1 cellular context compared by ENCODE assay signal in the genomic region with DNA sequence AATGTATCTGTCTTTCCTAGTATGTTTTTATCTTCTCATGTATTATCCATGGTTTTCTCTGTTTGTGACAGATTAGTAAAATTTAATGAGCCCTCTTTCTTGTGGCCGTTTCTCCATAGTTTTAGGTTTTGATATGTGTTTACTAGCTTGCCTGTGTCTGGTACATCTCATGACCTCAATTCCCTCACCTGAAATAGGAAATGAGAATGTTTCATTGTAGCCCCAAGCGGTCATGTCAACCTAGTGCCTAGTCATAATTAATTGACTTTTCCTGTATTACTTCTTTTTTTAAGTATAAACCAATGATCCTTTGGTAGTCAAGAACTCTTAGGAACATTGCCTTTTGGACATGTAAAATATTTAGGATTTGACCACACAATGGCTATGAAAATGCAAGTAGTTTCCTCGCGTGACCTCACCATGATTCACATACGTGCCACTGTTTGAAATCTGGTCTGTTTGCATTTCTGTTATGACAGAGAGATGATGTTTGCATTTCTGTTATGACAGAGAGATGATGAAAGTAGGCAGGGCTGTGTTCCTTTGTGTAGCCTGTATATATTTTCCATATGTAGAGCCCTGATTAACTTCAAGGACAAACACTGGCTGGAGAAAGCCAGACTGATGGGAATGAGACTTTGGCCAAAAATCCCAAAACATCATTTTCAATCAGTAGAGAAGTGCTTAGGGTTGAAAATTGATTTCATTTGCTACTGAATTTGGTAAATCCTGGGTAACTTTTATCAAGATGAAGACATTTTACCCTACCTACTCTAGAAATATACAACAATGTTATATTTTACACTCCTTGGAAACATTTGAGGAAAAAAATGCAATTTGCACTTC.
TF ChIP-seq lines count a peak whose summit lies in the region.

No MANE protein-coding gene starts in this region.

TF ChIP-seq in HepG2, 621 proteins besides CTCF, POLR2A, EP300 and RAD21 (continued from another document):
- TF ChIP-seq, protein P1, sequence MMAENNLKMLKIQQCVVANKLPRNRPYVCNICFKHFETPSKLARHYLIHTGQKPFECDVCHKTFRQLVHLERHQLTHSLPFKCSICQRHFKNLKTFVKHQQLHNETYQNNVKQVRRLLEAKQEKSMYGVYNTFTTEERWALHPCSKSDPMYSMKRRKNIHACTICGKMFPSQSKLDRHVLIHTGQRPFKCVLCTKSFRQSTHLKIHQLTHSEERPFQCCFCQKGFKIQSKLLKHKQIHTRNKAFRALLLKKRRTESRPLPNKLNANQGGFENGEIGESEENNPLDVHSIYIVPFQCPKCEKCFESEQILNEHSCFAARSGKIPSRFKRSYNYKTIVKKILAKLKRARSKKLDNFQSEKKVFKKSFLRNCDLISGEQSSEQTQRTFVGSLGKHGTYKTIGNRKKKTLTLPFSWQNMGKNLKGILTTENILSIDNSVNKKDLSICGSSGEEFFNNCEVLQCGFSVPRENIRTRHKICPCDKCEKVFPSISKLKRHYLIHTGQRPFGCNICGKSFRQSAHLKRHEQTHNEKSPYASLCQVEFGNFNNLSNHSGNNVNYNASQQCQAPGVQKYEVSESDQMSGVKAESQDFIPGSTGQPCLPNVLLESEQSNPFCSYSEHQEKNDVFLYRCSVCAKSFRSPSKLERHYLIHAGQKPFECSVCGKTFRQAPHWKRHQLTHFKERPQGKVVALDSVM (CRISPR knock-in tag; IDR thresholded peaks at IDR 0.05) = no peak
- TF ChIP-seq KDM5A (IDR thresholded peaks at IDR 0.05; ENCODE audit: borderline replicate concordance, low read length) (no peak), GPN1 (CRISPR knock-in tag; IDR thresholded peaks at IDR 0.05; ENCODE audit: borderline replicate concordance) (no peak), CEBPB (IDR thresholded peaks at IDR 0.05; ENCODE audit: borderline replicate concordance, low read depth, low read length) (peak; percentile 35; the same call in 1 of the 2 replicates), JUND (CRISPR knock-in tag; IDR thresholded peaks at IDR 0.05) (no peak), TEAD3 (CRISPR knock-in tag; optimal IDR thresholded peaks at IDR 0.05; ENCODE audit: borderline replicate concordance) (no peak), FOSL2 (CRISPR knock-in tag; IDR thresholded peaks at IDR 0.05) (peak; percentile 67), MED1 (CRISPR knock-in tag; IDR thresholded peaks at IDR 0.05) (no peak), SOX13 (IDR thresholded peaks at IDR 0.05) (no peak), SOX13 (CRISPR knock-in tag; conservative IDR thresholded peaks at IDR 0.05 in 1 of 2, IDR thresholded peaks at IDR 0.05 in 1 of 2) (0 out of 4 replicates have a peak, but pooled peaks of 1 of the 2 experiments have one; percentile 38), CREB1 (IDR thresholded peaks at IDR 0.05) (0 out of 2 replicates have a peak, but pooled peaks have one; percentile 49), CREB1 (CRISPR knock-in tag; IDR thresholded peaks at IDR 0.05) (no peak), ZBTB21 (CRISPR knock-in tag; IDR thresholded peaks at IDR 0.05) (peak; percentile 86), ZSCAN9 (CRISPR knock-in tag; IDR thresholded peaks at IDR 0.05; ENCODE audit: borderline replicate concordance) (no peak)
- TF ChIP-seq, protein P2, sequence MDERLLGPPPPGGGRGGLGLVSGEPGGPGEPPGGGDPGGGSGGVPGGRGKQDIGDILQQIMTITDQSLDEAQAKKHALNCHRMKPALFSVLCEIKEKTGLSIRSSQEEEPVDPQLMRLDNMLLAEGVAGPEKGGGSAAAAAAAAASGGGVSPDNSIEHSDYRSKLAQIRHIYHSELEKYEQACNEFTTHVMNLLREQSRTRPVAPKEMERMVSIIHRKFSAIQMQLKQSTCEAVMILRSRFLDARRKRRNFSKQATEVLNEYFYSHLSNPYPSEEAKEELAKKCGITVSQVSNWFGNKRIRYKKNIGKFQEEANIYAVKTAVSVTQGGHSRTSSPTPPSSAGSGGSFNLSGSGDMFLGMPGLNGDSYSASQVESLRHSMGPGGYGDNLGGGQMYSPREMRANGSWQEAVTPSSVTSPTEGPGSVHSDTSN (CRISPR knock-in tag; IDR thresholded peaks at IDR 0.05) = no peak
- TF ChIP-seq, protein P3, sequence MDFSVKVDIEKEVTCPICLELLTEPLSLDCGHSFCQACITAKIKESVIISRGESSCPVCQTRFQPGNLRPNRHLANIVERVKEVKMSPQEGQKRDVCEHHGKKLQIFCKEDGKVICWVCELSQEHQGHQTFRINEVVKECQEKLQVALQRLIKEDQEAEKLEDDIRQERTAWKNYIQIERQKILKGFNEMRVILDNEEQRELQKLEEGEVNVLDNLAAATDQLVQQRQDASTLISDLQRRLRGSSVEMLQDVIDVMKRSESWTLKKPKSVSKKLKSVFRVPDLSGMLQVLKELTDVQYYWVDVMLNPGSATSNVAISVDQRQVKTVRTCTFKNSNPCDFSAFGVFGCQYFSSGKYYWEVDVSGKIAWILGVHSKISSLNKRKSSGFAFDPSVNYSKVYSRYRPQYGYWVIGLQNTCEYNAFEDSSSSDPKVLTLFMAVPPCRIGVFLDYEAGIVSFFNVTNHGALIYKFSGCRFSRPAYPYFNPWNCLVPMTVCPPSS (IDR thresholded peaks at IDR 0.05) = no peak
- TF ChIP-seq, protein P4, sequence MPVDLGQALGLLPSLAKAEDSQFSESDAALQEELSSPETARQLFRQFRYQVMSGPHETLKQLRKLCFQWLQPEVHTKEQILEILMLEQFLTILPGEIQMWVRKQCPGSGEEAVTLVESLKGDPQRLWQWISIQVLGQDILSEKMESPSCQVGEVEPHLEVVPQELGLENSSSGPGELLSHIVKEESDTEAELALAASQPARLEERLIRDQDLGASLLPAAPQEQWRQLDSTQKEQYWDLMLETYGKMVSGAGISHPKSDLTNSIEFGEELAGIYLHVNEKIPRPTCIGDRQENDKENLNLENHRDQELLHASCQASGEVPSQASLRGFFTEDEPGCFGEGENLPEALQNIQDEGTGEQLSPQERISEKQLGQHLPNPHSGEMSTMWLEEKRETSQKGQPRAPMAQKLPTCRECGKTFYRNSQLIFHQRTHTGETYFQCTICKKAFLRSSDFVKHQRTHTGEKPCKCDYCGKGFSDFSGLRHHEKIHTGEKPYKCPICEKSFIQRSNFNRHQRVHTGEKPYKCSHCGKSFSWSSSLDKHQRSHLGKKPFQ (CRISPR knock-in tag; IDR thresholded peaks at IDR 0.05; ENCODE audit: insufficient replicate concordance) = no peak
- TF ChIP-seq, protein P5, sequence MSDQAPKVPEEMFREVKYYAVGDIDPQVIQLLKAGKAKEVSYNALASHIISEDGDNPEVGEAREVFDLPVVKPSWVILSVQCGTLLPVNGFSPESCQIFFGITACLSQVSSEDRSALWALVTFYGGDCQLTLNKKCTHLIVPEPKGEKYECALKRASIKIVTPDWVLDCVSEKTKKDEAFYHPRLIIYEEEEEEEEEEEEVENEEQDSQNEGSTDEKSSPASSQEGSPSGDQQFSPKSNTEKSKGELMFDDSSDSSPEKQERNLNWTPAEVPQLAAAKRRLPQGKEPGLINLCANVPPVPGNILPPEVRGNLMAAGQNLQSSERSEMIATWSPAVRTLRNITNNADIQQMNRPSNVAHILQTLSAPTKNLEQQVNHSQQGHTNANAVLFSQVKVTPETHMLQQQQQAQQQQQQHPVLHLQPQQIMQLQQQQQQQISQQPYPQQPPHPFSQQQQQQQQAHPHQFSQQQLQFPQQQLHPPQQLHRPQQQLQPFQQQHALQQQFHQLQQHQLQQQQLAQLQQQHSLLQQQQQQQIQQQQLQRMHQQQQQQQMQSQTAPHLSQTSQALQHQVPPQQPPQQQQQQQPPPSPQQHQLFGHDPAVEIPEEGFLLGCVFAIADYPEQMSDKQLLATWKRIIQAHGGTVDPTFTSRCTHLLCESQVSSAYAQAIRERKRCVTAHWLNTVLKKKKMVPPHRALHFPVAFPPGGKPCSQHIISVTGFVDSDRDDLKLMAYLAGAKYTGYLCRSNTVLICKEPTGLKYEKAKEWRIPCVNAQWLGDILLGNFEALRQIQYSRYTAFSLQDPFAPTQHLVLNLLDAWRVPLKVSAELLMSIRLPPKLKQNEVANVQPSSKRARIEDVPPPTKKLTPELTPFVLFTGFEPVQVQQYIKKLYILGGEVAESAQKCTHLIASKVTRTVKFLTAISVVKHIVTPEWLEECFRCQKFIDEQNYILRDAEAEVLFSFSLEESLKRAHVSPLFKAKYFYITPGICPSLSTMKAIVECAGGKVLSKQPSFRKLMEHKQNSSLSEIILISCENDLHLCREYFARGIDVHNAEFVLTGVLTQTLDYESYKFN (CRISPR knock-in tag; conservative IDR thresholded peaks at IDR 0.05) = no peak
- TF ChIP-seq, protein P6, sequence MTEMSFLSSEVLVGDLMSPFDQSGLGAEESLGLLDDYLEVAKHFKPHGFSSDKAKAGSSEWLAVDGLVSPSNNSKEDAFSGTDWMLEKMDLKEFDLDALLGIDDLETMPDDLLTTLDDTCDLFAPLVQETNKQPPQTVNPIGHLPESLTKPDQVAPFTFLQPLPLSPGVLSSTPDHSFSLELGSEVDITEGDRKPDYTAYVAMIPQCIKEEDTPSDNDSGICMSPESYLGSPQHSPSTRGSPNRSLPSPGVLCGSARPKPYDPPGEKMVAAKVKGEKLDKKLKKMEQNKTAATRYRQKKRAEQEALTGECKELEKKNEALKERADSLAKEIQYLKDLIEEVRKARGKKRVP (CRISPR knock-in tag; IDR thresholded peaks at IDR 0.05) = peak in 1 of 2 experiments; percentile 46; a peak in 1 of 4 replicates
- TF ChIP-seq, protein P7, sequence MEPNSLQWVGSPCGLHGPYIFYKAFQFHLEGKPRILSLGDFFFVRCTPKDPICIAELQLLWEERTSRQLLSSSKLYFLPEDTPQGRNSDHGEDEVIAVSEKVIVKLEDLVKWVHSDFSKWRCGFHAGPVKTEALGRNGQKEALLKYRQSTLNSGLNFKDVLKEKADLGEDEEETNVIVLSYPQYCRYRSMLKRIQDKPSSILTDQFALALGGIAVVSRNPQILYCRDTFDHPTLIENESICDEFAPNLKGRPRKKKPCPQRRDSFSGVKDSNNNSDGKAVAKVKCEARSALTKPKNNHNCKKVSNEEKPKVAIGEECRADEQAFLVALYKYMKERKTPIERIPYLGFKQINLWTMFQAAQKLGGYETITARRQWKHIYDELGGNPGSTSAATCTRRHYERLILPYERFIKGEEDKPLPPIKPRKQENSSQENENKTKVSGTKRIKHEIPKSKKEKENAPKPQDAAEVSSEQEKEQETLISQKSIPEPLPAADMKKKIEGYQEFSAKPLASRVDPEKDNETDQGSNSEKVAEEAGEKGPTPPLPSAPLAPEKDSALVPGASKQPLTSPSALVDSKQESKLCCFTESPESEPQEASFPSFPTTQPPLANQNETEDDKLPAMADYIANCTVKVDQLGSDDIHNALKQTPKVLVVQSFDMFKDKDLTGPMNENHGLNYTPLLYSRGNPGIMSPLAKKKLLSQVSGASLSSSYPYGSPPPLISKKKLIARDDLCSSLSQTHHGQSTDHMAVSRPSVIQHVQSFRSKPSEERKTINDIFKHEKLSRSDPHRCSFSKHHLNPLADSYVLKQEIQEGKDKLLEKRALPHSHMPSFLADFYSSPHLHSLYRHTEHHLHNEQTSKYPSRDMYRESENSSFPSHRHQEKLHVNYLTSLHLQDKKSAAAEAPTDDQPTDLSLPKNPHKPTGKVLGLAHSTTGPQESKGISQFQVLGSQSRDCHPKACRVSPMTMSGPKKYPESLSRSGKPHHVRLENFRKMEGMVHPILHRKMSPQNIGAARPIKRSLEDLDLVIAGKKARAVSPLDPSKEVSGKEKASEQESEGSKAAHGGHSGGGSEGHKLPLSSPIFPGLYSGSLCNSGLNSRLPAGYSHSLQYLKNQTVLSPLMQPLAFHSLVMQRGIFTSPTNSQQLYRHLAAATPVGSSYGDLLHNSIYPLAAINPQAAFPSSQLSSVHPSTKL (CRISPR knock-in tag; IDR thresholded peaks at IDR 0.05) = 0 out of 2 replicates have a peak, but pooled peaks have one; percentile 17
- TF ChIP-seq, protein P8, sequence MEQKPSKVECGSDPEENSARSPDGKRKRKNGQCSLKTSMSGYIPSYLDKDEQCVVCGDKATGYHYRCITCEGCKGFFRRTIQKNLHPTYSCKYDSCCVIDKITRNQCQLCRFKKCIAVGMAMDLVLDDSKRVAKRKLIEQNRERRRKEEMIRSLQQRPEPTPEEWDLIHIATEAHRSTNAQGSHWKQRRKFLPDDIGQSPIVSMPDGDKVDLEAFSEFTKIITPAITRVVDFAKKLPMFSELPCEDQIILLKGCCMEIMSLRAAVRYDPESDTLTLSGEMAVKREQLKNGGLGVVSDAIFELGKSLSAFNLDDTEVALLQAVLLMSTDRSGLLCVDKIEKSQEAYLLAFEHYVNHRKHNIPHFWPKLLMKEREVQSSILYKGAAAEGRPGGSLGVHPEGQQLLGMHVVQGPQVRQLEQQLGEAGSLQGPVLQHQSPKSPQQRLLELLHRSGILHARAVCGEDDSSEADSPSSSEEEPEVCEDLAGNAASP (CRISPR knock-in tag; IDR thresholded peaks at IDR 0.05; ENCODE audit: borderline replicate concordance) = peak; percentile 57; the same call in 1 of the 2 replicates
